Comparison of ENCODE assay signal across 8 cellular contexts in the genomic region with DNA sequence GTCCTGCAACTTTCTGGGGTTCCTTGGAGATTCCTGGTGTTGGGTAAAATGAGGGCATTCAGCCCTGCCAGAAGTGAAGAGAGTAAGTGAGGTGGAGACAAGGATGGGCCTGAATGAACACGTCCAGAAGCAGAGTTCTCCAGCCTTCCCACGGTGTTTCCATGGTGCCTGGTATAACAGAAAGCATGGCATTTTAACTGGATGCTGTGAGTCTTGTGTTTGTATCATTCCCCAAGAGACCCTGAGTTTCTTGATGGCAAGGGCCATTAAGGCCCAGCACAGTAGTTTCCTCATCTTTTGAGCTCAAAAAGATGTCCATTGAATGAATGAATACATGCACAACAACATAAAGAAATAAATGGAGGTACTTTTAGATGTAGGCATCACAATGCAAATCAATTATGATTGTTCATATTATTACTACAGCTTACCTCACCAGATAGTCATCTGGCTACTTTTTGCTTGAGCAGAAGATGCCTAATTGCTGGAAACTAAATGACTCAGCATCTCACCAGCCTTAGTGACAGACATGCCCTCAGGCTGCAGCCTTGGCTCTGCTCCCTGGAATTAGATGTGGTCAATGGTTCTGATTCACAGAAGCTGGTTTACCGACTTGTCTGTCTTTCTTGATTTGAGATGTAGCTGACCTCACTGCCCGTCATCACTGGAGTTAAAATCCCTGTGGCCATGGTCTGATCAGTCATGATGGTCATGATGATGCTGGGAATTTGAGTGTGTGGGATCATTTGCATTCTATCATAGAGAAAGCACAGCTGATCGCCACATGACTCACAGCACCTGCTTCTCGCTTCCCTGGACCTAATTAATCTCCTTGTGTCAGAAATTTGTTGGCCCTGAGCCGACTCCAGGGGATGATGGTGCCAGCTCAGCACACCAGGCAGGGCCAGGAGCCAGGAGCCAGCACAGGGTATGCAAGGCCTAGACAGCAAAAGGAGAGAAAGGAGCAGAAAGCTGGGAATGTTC.
DNase-seq lines count a peak whose midpoint lies in the region; ATAC-seq and TF ChIP-seq lines count a peak whose summit lies in the region.

No MANE protein-coding gene starts in this region.

- ATAC-seq in GM21515 (IDR thresholded peaks at IDR 0.05; ENCODE audit: unreplicated experiment) = peak; percentile 83

- no peak overlapping the region for H3K4me2 ChIP-seq in mammary epithelial cell (ENCODE audit: insufficient read depth, low read depth, low read length)

- peaks cover 12% of the 10 kb centered on the region for H3K9me3 ChIP-seq in mammary epithelial cell (replicated peaks; ENCODE audit: insufficient read depth, low read length)
- H3K9me3 ChIP-seq in skeletal muscle tissue (ENCODE audit: control insufficient read depth in 3 of 3, low read length in 3 of 3) = no peaks in the 10 kb centered on the region

- H4K20me1 ChIP-seq in mammary epithelial cell (ENCODE audit: insufficient read depth, low read length) = no peaks in the 10 kb centered on the region

- H3K27ac ChIP-seq in mammary epithelial cell (ENCODE audit: insufficient read depth, low read depth, low read length) (no peak overlapping the region), skeletal muscle tissue (ENCODE audit: low read depth, low read length) (peak overlapping the region; percentile 45)

- H3K9ac ChIP-seq in mammary epithelial cell (ENCODE audit: insufficient read depth, low read length) = no peak overlapping the region
- H3K9ac ChIP-seq in skeletal muscle tissue (ENCODE audit: low read depth in 1 of 3, low read length in 3 of 3) = no peak overlapping the region

- no peak overlapping the region for H2AFZ ChIP-seq in mammary epithelial cell (ENCODE audit: low read depth, low read length)

- DNase-seq in ELR (ENCODE audit: low read depth) (peak; percentile 99), HT1080 (ENCODE audit: low read depth) (peak; percentile 94), mammary epithelial cell (peak; percentile 95), NCI-H1436 (lab: John Stamatoyannopoulos, UW) (no peak), OCI-M2 (lab: John Stamatoyannopoulos, UW; ENCODE audit: unreplicated experiment) (no peak), CD1c-positive myeloid dendritic cell (ENCODE audit: extremely low spot score) (no peak)

- no peaks in the 10 kb centered on the region for H3K4me1 ChIP-seq in mammary epithelial cell (ENCODE audit: insufficient read depth, low read length)
- H3K4me1 ChIP-seq in skeletal muscle tissue (ENCODE audit: control insufficient read depth in 3 of 3, insufficient read depth in 3 of 3, low read length in 3 of 3) = peaks cover 1 to 11% (median 5%) of the 10 kb centered on the region in 3 donors

- H3K36me3 ChIP-seq in mammary epithelial cell (ENCODE audit: insufficient read depth, low read length) (no peaks in the 10 kb centered on the region), skeletal muscle tissue (ENCODE audit: control insufficient read depth in 3 of 3, insufficient read depth in 3 of 3, low read length in 3 of 3) (no peaks in the 10 kb centered on the region)

- CTCF ChIA-PET in mammary epithelial cell (lab: Charles Lee; ENCODE audit: low non-redundant PET) = no interaction called here

- dilution Hi-C loops in mammary epithelial cell (cut with HindIII; ENCODE audit: low sequenced_read_pairs) = no loop called here

- intact Hi-C loops in mammary epithelial cell (cut with micrococcal nuclease) = no loop called here

- BruUV-seq in mammary epithelial cell (replicated peaks; lab: Mats Ljungman, UMichigan) = no TSS peak

- H3K4me3 ChIP-seq in mammary epithelial cell (replicated peaks in 1 of 3; ENCODE audit: insufficient read depth in 1 of 3, low read depth in 2 of 3, low read length in 3 of 3) (no peak overlapping the region), skeletal muscle tissue (ENCODE audit: low read length in 3 of 3) (no peak overlapping the region)

- H3K27me3 ChIP-seq in mammary epithelial cell (ENCODE audit: insufficient read depth, low read length) (no peaks in the 10 kb centered on the region), skeletal muscle tissue (ENCODE audit: control insufficient read depth in 3 of 3, insufficient read depth in 3 of 3, low read length in 3 of 3) (no peaks in the 10 kb centered on the region)

- WGBS in mammary epithelial cell (ENCODE audit: low coverage, missing lambda C conversion rate) = 0% methylated on average over 7 of the region's 7 CpGs

- TF ChIP-seq CTCF in mammary epithelial cell (conservative IDR thresholded peaks at IDR 0.05 in 1 of 2, IDR thresholded peaks at IDR 0.05 in 1 of 2; ENCODE audit: extremely low read depth in 1 of 2, insufficient read depth in 1 of 2, low read depth in 1 of 2, low read length in 2 of 2) = no peak

- no peaks in the 10 kb centered on the region for H3K79me2 ChIP-seq in mammary epithelial cell (ENCODE audit: insufficient read depth, low read length)

- in situ Hi-C loops in mammary epithelial cell (cut with MboI; ENCODE audit: low sequenced_read_pairs in 2 of 2) = no loop called here

Comparison
In these comparisons a context has a peak if more than half of its experiments do, and no peak if none do; other contexts are left out.
1. DNase-seq: peak in ELR (single experiment), HT1080 (single experiment) and mammary epithelial cell (single experiment); none in NCI-H1436 (single experiment), OCI-M2 (single experiment) and CD1c-positive myeloid dendritic cell (single experiment).